Comparison of ENCODE assay signal across 8 cellular contexts in genomic region chr17:44556114-44556853, GRCh38. TPM values are rescaled to one million over a fixed set of nuclear protein-coding genes. Genes with fewer than 3 reads are reported as not detected.
DNase-seq lines count a peak whose midpoint lies in the region; ATAC-seq and TF ChIP-seq lines count a peak whose summit lies in the region.

No MANE protein-coding gene starts in this region.

- no peaks in the 10 kb centered on the region for H3K9me3 Mint-ChIP-seq in IgD-negative memory B cell

- TF ChIP-seq CTCF in right lobe of liver (IDR thresholded peaks at IDR 0.05), result no peak

- no peaks in the 10 kb centered on the region for H3K36me3 Mint-ChIP-seq in IgD-negative memory B cell

- no peaks in the 10 kb centered on the region for H3K9me3 ChIP-seq in right lobe of liver

- peaks cover 0 to 7% of the 10 kb centered on the region in 2 donors for H3K27me3 ChIP-seq in right lobe of liver

- H3K27me3 Mint-ChIP-seq in IgD-negative memory B cell, result peaks cover 19% of the 10 kb centered on the region

- 2% methylated on average over 27 of the region's 28 CpGs for WGBS in right lobe of liver (ENCODE audit: insufficient coverage, low coverage, low lambda C conversion rate, missing lambda C conversion rate)

- H3K27ac ChIP-seq in right lobe of liver (no peak overlapping the region), substantia nigra (ENCODE audit: low read depth, low read length, poor library complexity, severe bottlenecking) (peak overlapping the region; percentile 64)

- intact Hi-C loops in right lobe of liver (cut with DNase I), result no loop called here

- H3K27ac Mint-ChIP-seq in IgD-negative memory B cell, result peak overlapping the region; percentile 58 to 92 (median 91)

- H3K4me3 Mint-ChIP-seq in IgD-negative memory B cell, result peak overlapping the region; percentile 92 to 98 (median 96)

- ATAC-seq in right lobe of liver (peak; percentile 51 to 77 (median 64)), GM21381 (IDR thresholded peaks at IDR 0.05; ENCODE audit: unreplicated experiment) (no peak)

- no peaks in the 10 kb centered on the region for H3K36me3 ChIP-seq in right lobe of liver

- DNase-seq in ELF-1 (ENCODE audit: low read depth, low spot score), result peak; percentile 92
- DNase-seq in SK-N-DZ (ENCODE audit: low spot score), result peak; percentile 65
- peak; percentile 93 for DNase-seq in ecto neural progenitor cell (ENCODE audit: low spot score)
- DNase-seq in right lobe of liver, result no peak
- peak in 11 of 49 donors; percentile 11 to 43 (median 23) for DNase-seq in substantia nigra (lab: John Stamatoyannopoulos, UW)
- DNase-seq in NCI-H2171 treated with DMSO at 0.1 percent for 48 hours (lab: John Stamatoyannopoulos, UW), result no peak

- TF ChIP-seq POLR2A in right lobe of liver (IDR thresholded peaks at IDR 0.05), result no peak

- peak overlapping the region; percentile 29 to 49 (median 35) for H3K4me3 ChIP-seq in right lobe of liver

- peaks cover 0 to 11% (median 2%) of the 10 kb centered on the region in 4 donors for H3K4me1 ChIP-seq in right lobe of liver

- H3K4me1 Mint-ChIP-seq in IgD-negative memory B cell, result peaks cover 10% of the 10 kb centered on the region in 3 donors

RNA-seq across cellular contexts. Expression of gene FZD2, which starts 1.0 kb away (rescaled TPM):
- polyA plus RNA-seq in IgD-negative memory B cell, result not detected
- polyA plus RNA-seq in SK-N-DZ (2014; cell fraction: cytosol; rRNA removed), result 19.7 and 19.9 TPM in 2 replicates
- polyA plus RNA-seq in SK-N-DZ (2014; cell fraction: nucleus; rRNA removed), result 12.7 and 14.5 TPM in 2 replicates
- under 1 TPM; 0.11 to 0.64 (median 0.28) TPM for total RNA-seq in right lobe of liver

RNA-seq across cellular contexts. Expression of gene GPATCH8, which starts 53.1 kb away (rescaled TPM):
- polyA plus RNA-seq in IgD-negative memory B cell, result 66.3 TPM
- 16.3 and 23.3 TPM in 2 replicates for polyA plus RNA-seq in SK-N-DZ (2014; cell fraction: cytosol; rRNA removed)
- polyA plus RNA-seq in SK-N-DZ (2014; cell fraction: nucleus; rRNA removed), result 13.2 and 32.5 TPM in 2 replicates
- total RNA-seq in right lobe of liver, result 10 to 100 TPM in 4 of 6 experiments, 1 to 10 TPM in 2; 8.1 to 14.4 (median 13.1) TPM

Comparison
In these comparisons a context has a peak if more than half of its experiments do, and no peak if none do; other contexts are left out.
1. DNase-seq: peak in ELF-1 (single experiment), SK-N-DZ (single experiment) and ecto neural progenitor cell (single experiment); none in right lobe of liver (0 of 3) and NCI-H2171 treated with DMSO at 0.1 percent for 48 hours (single experiment).